1 cellular context compared by ENCODE assay signal in genomic region chr5:132293066-132293991, GRCh38.
A peak's percentile ranks its signal among the peaks of the same experiment; 100 is the strongest.
TF ChIP-seq lines count a peak whose summit lies in the region.

No MANE protein-coding gene starts in this region.

TF ChIP-seq in HepG2, 621 proteins besides CTCF, POLR2A, EP300 and RAD21 (continued from another document and continues in another):
- TF ChIP-seq TEAD2 (CRISPR knock-in tag; IDR thresholded peaks at IDR 0.05) (no peak), PAWR (CRISPR knock-in tag; IDR thresholded peaks at IDR 0.05; ENCODE audit: borderline replicate concordance) (no peak), SUZ12 (IDR thresholded peaks at IDR 0.05; ENCODE audit: low read depth, low read length) (no peak), ZNF713 (CRISPR knock-in tag; IDR thresholded peaks at IDR 0.05) (no peak), BATF2 (CRISPR knock-in tag; IDR thresholded peaks at IDR 0.05) (no peak), NFYC (CRISPR knock-in tag; IDR thresholded peaks at IDR 0.05) (no peak), MXD1 (CRISPR knock-in tag; IDR thresholded peaks at IDR 0.05) (peak; percentile 79), MXI1 (IDR thresholded peaks at IDR 0.05; ENCODE audit: borderline replicate concordance, low read depth, low read length) (0 out of 3 replicates have a peak, but pooled peaks have one; percentile 3), PHF21A (CRISPR knock-in tag; IDR thresholded peaks at IDR 0.05) (peak; percentile 43), ZMYM3 (CRISPR knock-in tag; IDR thresholded peaks at IDR 0.05) (peak; percentile 13; the same call in 1 of the 2 replicates), BCL3 (CRISPR knock-in tag; IDR thresholded peaks at IDR 0.05) (peak; percentile 85; the same call in 1 of the 2 replicates), ZNF678 (CRISPR knock-in tag; IDR thresholded peaks at IDR 0.05) (peak; percentile 91), ZNF160 (CRISPR knock-in tag; IDR thresholded peaks at IDR 0.05) (peak; percentile 8; the same call in 1 of the 2 replicates), POLR2G (IDR thresholded peaks at IDR 0.05; ENCODE audit: low read depth, low read length) (peak; percentile 92), ZNF367 (CRISPR knock-in tag; IDR thresholded peaks at IDR 0.05; ENCODE audit: borderline replicate concordance) (no peak; the same call in 1 of the 2 replicates), ZFP41 (CRISPR knock-in tag; IDR thresholded peaks at IDR 0.05; ENCODE audit: borderline replicate concordance) (no peak), SMAD1 (CRISPR knock-in tag; IDR thresholded peaks at IDR 0.05; ENCODE audit: borderline replicate concordance, low read depth) (no peak), MEF2D (CRISPR knock-in tag; IDR thresholded peaks at IDR 0.05) (peak; percentile 75; the same call in 1 of the 2 replicates), ZNF570 (CRISPR knock-in tag; IDR thresholded peaks at IDR 0.05; ENCODE audit: borderline replicate concordance) (peak; percentile 73; the same call in 1 of the 2 replicates), ZNF180 (CRISPR knock-in tag; IDR thresholded peaks at IDR 0.05; ENCODE audit: borderline replicate concordance, low read depth) (no peak), ZNF841 (CRISPR knock-in tag; IDR thresholded peaks at IDR 0.05; ENCODE audit: borderline replicate concordance) (0 out of 2 replicates have a peak, but pooled peaks have one; percentile 47), KDM3A (CRISPR knock-in tag; IDR thresholded peaks at IDR 0.05; ENCODE audit: low read depth) (no peak), CBX1 (IDR thresholded peaks at IDR 0.05; ENCODE audit: low read depth) (peak; percentile 24), ZBTB44 (CRISPR knock-in tag; IDR thresholded peaks at IDR 0.05) (no peak), FOXC1 (CRISPR knock-in tag; IDR thresholded peaks at IDR 0.05; ENCODE audit: borderline replicate concordance) (0 out of 2 replicates have a peak, but pooled peaks have one; percentile 38), ZNF878 (CRISPR knock-in tag; IDR thresholded peaks at IDR 0.05) (no peak), TCF7 (IDR thresholded peaks at IDR 0.05; ENCODE audit: low read depth) (no peak), SP2 (CRISPR knock-in tag; IDR thresholded peaks at IDR 0.05) (no peak), AGO2 (optimal IDR thresholded peaks at IDR 0.05; ENCODE audit: low read depth, low read length) (peak; percentile 96), YEATS4 (CRISPR knock-in tag; IDR thresholded peaks at IDR 0.05; ENCODE audit: borderline replicate concordance) (no peak; the same call in 1 of the 2 replicates), KAT2B (IDR thresholded peaks at IDR 0.05; ENCODE audit: borderline replicate concordance, low read depth, low read length) (no peak), ZBTB7B (CRISPR knock-in tag; IDR thresholded peaks at IDR 0.05) (peak; percentile 18; the same call in 1 of the 2 replicates), NBN (conservative IDR thresholded peaks at IDR 0.05) (no peak), ZNF225 (CRISPR knock-in tag; IDR thresholded peaks at IDR 0.05) (peak; percentile 80), ZNF33B (CRISPR knock-in tag; IDR thresholded peaks at IDR 0.05) (no peak; the same call in none of the 2 replicates), ZNF761 (CRISPR knock-in tag; conservative IDR thresholded peaks at IDR 0.05) (peak; percentile 93; the same call in 1 of the 2 replicates), CREB1 (IDR thresholded peaks at IDR 0.05) (peak; percentile 79), CREB1 (CRISPR knock-in tag; IDR thresholded peaks at IDR 0.05) (peak; percentile 82), ATRX (CRISPR knock-in tag; IDR thresholded peaks at IDR 0.05; ENCODE audit: borderline replicate concordance) (no peak), NFE2L1 (CRISPR knock-in tag; IDR thresholded peaks at IDR 0.05; ENCODE audit: borderline replicate concordance) (no peak), IRF1 (CRISPR knock-in tag; IDR thresholded peaks at IDR 0.05; ENCODE audit: low read depth) (no peak)
- TF ChIP-seq, protein P1, sequence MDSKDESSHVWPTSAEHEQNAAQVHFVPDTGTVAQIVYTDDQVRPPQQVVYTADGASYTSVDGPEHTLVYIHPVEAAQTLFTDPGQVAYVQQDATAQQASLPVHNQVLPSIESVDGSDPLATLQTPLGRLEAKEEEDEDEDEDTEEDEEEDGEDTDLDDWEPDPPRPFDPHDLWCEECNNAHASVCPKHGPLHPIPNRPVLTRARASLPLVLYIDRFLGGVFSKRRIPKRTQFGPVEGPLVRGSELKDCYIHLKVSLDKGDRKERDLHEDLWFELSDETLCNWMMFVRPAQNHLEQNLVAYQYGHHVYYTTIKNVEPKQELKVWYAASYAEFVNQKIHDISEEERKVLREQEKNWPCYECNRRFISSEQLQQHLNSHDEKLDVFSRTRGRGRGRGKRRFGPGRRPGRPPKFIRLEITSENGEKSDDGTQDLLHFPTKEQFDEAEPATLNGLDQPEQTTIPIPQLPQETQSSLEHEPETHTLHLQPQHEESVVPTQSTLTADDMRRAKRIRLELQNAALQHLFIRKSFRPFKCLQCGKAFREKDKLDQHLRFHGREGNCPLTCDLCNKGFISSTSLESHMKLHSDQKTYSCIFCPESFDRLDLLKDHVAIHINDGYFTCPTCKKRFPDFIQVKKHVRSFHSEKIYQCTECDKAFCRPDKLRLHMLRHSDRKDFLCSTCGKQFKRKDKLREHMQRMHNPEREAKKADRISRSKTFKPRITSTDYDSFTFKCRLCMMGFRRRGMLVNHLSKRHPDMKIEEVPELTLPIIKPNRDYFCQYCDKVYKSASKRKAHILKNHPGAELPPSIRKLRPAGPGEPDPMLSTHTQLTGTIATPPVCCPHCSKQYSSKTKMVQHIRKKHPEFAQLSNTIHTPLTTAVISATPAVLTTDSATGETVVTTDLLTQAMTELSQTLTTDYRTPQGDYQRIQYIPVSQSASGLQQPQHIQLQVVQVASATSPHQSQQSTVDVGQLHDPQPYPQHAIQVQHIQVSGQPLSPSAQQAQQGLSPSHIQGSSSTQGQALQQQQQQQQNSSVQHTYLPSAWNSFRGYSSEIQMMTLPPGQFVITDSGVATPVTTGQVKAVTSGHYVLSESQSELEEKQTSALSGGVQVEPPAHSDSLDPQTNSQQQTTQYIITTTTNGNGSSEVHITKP (CRISPR knock-in tag; IDR thresholded peaks at IDR 0.05; ENCODE audit: low read depth) = peak; percentile 96
- TF ChIP-seq, protein P2, sequence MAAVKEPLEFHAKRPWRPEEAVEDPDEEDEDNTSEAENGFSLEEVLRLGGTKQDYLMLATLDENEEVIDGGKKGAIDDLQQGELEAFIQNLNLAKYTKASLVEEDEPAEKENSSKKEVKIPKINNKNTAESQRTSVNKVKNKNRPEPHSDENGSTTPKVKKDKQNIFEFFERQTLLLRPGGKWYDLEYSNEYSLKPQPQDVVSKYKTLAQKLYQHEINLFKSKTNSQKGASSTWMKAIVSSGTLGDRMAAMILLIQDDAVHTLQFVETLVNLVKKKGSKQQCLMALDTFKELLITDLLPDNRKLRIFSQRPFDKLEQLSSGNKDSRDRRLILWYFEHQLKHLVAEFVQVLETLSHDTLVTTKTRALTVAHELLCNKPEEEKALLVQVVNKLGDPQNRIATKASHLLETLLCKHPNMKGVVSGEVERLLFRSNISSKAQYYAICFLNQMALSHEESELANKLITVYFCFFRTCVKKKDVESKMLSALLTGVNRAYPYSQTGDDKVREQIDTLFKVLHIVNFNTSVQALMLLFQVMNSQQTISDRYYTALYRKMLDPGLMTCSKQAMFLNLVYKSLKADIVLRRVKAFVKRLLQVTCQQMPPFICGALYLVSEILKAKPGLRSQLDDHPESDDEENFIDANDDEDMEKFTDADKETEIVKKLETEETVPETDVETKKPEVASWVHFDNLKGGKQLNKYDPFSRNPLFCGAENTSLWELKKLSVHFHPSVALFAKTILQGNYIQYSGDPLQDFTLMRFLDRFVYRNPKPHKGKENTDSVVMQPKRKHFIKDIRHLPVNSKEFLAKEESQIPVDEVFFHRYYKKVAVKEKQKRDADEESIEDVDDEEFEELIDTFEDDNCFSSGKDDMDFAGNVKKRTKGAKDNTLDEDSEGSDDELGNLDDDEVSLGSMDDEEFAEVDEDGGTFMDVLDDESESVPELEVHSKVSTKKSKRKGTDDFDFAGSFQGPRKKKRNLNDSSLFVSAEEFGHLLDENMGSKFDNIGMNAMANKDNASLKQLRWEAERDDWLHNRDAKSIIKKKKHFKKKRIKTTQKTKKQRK (IDR thresholded peaks at IDR 0.05; ENCODE audit: low read length) = no peak
- TF ChIP-seq, protein P3, sequence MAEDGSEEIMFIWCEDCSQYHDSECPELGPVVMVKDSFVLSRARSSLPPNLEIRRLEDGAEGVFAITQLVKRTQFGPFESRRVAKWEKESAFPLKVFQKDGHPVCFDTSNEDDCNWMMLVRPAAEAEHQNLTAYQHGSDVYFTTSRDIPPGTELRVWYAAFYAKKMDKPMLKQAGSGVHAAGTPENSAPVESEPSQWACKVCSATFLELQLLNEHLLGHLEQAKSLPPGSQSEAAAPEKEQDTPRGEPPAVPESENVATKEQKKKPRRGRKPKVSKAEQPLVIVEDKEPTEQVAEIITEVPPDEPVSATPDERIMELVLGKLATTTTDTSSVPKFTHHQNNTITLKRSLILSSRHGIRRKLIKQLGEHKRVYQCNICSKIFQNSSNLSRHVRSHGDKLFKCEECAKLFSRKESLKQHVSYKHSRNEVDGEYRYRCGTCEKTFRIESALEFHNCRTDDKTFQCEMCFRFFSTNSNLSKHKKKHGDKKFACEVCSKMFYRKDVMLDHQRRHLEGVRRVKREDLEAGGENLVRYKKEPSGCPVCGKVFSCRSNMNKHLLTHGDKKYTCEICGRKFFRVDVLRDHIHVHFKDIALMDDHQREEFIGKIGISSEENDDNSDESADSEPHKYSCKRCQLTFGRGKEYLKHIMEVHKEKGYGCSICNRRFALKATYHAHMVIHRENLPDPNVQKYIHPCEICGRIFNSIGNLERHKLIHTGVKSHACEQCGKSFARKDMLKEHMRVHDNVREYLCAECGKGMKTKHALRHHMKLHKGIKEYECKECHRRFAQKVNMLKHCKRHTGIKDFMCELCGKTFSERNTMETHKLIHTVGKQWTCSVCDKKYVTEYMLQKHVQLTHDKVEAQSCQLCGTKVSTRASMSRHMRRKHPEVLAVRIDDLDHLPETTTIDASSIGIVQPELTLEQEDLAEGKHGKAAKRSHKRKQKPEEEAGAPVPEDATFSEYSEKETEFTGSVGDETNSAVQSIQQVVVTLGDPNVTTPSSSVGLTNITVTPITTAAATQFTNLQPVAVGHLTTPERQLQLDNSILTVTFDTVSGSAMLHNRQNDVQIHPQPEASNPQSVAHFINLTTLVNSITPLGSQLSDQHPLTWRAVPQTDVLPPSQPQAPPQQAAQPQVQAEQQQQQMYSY (CRISPR knock-in tag; IDR thresholded peaks at IDR 0.05) = 0 out of 2 replicates have a peak, but pooled peaks have one; percentile 6
- TF ChIP-seq, protein P4, sequence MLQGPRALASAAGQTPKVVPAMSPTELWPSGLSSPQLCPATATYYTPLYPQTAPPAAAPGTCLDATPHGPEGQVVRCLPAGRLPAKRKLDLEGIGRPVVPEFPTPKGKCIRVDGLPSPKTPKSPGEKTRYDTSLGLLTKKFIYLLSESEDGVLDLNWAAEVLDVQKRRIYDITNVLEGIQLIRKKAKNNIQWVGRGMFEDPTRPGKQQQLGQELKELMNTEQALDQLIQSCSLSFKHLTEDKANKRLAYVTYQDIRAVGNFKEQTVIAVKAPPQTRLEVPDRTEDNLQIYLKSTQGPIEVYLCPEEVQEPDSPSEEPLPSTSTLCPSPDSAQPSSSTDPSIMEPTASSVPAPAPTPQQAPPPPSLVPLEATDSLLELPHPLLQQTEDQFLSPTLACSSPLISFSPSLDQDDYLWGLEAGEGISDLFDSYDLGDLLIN (CRISPR knock-in tag; IDR thresholded peaks at IDR 0.05; ENCODE audit: borderline replicate concordance) = no peak; the same call in 1 of the 2 replicates
- TF ChIP-seq, protein P5, sequence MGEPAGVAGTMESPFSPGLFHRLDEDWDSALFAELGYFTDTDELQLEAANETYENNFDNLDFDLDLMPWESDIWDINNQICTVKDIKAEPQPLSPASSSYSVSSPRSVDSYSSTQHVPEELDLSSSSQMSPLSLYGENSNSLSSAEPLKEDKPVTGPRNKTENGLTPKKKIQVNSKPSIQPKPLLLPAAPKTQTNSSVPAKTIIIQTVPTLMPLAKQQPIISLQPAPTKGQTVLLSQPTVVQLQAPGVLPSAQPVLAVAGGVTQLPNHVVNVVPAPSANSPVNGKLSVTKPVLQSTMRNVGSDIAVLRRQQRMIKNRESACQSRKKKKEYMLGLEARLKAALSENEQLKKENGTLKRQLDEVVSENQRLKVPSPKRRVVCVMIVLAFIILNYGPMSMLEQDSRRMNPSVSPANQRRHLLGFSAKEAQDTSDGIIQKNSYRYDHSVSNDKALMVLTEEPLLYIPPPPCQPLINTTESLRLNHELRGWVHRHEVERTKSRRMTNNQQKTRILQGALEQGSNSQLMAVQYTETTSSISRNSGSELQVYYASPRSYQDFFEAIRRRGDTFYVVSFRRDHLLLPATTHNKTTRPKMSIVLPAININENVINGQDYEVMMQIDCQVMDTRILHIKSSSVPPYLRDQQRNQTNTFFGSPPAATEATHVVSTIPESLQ (CRISPR knock-in tag; conservative IDR thresholded peaks at IDR 0.05) = no peak
